2 cellular contexts compared by ENCODE assay signal in genomic region chr16:88417684-88418476, GRCh38.
TF ChIP-seq lines count a peak whose summit lies in the region.

No MANE protein-coding gene starts in this region.

TF ChIP-seq in HepG2, 621 proteins besides CTCF, POLR2A, EP300 and RAD21:
- TF ChIP-seq KDM6A (CRISPR knock-in tag; IDR thresholded peaks at IDR 0.05; ENCODE audit: low read depth) (no peak), ZMYM3 (CRISPR knock-in tag; IDR thresholded peaks at IDR 0.05) (peak; percentile 52; the same call in 1 of the 2 replicates), MNT (IDR thresholded peaks at IDR 0.05) (peak; percentile 92), ZNF512B (CRISPR knock-in tag; IDR thresholded peaks at IDR 0.05; ENCODE audit: borderline replicate concordance) (no peak), ZNF75D (CRISPR knock-in tag; IDR thresholded peaks at IDR 0.05; ENCODE audit: borderline replicate concordance) (no peak), ZFP36 (IDR thresholded peaks at IDR 0.05; ENCODE audit: borderline replicate concordance, low read depth, low read length, partially characterized antibody) (peak; percentile 80)

TF ChIP-seq in K562, 482 proteins besides CTCF, POLR2A, EP300 and RAD21 (continues in another document):
- TF ChIP-seq ZNF512 (tag; IDR thresholded peaks at IDR 0.05) = no peak
- no peak for TF ChIP-seq ZKSCAN1 (IDR thresholded peaks at IDR 0.05; ENCODE audit: low read depth, low read length)
- no peak for TF ChIP-seq BRD9 (IDR thresholded peaks at IDR 0.05; ENCODE audit: low read depth, partially characterized antibody)
- no peak for TF ChIP-seq ZNF444 (CRISPR knock-in tag; IDR thresholded peaks at IDR 0.05)
- no peak for TF ChIP-seq PHF21A (IDR thresholded peaks at IDR 0.05; ENCODE audit: borderline replicate concordance, low read depth)
- TF ChIP-seq PRMT5 (CRISPR knock-in tag; IDR thresholded peaks at IDR 0.05) = no peak
- no peak for TF ChIP-seq ZFP1 (CRISPR knock-in tag; IDR thresholded peaks at IDR 0.05)
- TF ChIP-seq KDM2B (CRISPR knock-in tag; IDR thresholded peaks at IDR 0.05) = no peak
- TF ChIP-seq SMC3 (conservative IDR thresholded peaks at IDR 0.05; ENCODE audit: insufficient read depth, low read depth, low read length) = no peak
- no peak for TF ChIP-seq E2F6 (IDR thresholded peaks at IDR 0.05; ENCODE audit: borderline replicate concordance in 1 of 2, extremely low read depth in 1 of 2, insufficient read depth in 1 of 2, insufficient read length in 1 of 2, low read depth in 1 of 2, low read length in 1 of 2, poor library complexity in 1 of 2, severe bottlenecking in 1 of 2)
- no peak for TF ChIP-seq MCM7 (IDR thresholded peaks at IDR 0.05)
- TF ChIP-seq ATF2 (CRISPR knock-in tag; IDR thresholded peaks at IDR 0.05) = no peak
- no peak for TF ChIP-seq PTRF (tag; IDR thresholded peaks at IDR 0.05)
- TF ChIP-seq RREB1 (CRISPR knock-in tag; IDR thresholded peaks at IDR 0.05) = no peak
- no peak for TF ChIP-seq FUS (optimal IDR thresholded peaks at IDR 0.05; ENCODE audit: low read depth, low read length)
- TF ChIP-seq RCOR1 (IDR thresholded peaks at IDR 0.05; ENCODE audit: borderline replicate concordance in 1 of 2, low read depth in 2 of 2, low read length in 2 of 2) = 0 out of 4 replicates have a peak, but pooled peaks of 1 of the 2 experiments have one; percentile 26
- no peak for TF ChIP-seq ZNF41 (CRISPR knock-in tag; conservative IDR thresholded peaks at IDR 0.05)
- TF ChIP-seq SMARCB1 (IDR thresholded peaks at IDR 0.05; ENCODE audit: insufficient read length, low read depth) = no peak
- no peak for TF ChIP-seq TRIM25 (IDR thresholded peaks at IDR 0.05; ENCODE audit: borderline replicate concordance)
- TF ChIP-seq ZFP30 (CRISPR knock-in tag; IDR thresholded peaks at IDR 0.05; ENCODE audit: borderline replicate concordance) = no peak
- peak; percentile 84 for TF ChIP-seq ZNF436 (CRISPR knock-in tag; IDR thresholded peaks at IDR 0.05)
- TF ChIP-seq E2F5 (CRISPR knock-in tag; IDR thresholded peaks at IDR 0.05) = no peak
- no peak for TF ChIP-seq DPF2 (IDR thresholded peaks at IDR 0.05)
- TF ChIP-seq ZNF239 (CRISPR knock-in tag; IDR thresholded peaks at IDR 0.05) = no peak
- TF ChIP-seq ILF3 (IDR thresholded peaks at IDR 0.05; ENCODE audit: borderline replicate concordance) = no peak
- no peak for TF ChIP-seq KLF6 (CRISPR knock-in tag; IDR thresholded peaks at IDR 0.05; ENCODE audit: borderline replicate concordance)
- TF ChIP-seq ADNP (tag; IDR thresholded peaks at IDR 0.05) = no peak
- TF ChIP-seq ZNF282 (CRISPR knock-in tag; IDR thresholded peaks at IDR 0.05) = no peak
- no peak for TF ChIP-seq CHD1 (IDR thresholded peaks at IDR 0.05; ENCODE audit: low read length)
- TF ChIP-seq TFAP4 (CRISPR knock-in tag; IDR thresholded peaks at IDR 0.05; ENCODE audit: borderline replicate concordance) = no peak
- TF ChIP-seq ZNF766 (CRISPR knock-in tag; conservative IDR thresholded peaks at IDR 0.05) = no peak
- TF ChIP-seq HDAC2 (IDR thresholded peaks at IDR 0.05) = no peak
- peak; percentile 88 for TF ChIP-seq PTBP1 (IDR thresholded peaks at IDR 0.05; ENCODE audit: low read depth, low read length)
- TF ChIP-seq KLF1 (tag; IDR thresholded peaks at IDR 0.05) = no peak
- peak; percentile 87 for TF ChIP-seq RBM25 (IDR thresholded peaks at IDR 0.05; ENCODE audit: low read depth, low read length, severe bottlenecking)
- TF ChIP-seq KDM1A (IDR thresholded peaks at IDR 0.05) = peak in 1 of 2 experiments; percentile 43; a peak in 1 of 4 replicates
- no peak for TF ChIP-seq ZNF717 (CRISPR knock-in tag; IDR thresholded peaks at IDR 0.05)
- TF ChIP-seq VEZF1 (CRISPR knock-in tag; IDR thresholded peaks at IDR 0.05) = no peak
- TF ChIP-seq ZNF668 (CRISPR knock-in tag; IDR thresholded peaks at IDR 0.05) = no peak
- no peak for TF ChIP-seq TEAD4 (IDR thresholded peaks at IDR 0.05; ENCODE audit: low read length)
- TF ChIP-seq TEAD4 (CRISPR knock-in tag; IDR thresholded peaks at IDR 0.05; ENCODE audit: borderline replicate concordance) = no peak
- no peak for TF ChIP-seq NFIX (CRISPR knock-in tag; IDR thresholded peaks at IDR 0.05; ENCODE audit: low read depth)
- TF ChIP-seq ZNF75A (CRISPR knock-in tag; IDR thresholded peaks at IDR 0.05) = no peak
- no peak for TF ChIP-seq ESRRB (CRISPR knock-in tag; IDR thresholded peaks at IDR 0.05; ENCODE audit: borderline replicate concordance)
- TF ChIP-seq ZBTB49 (CRISPR knock-in tag; IDR thresholded peaks at IDR 0.05; ENCODE audit: borderline replicate concordance) = no peak
